In the genomic region with DNA sequence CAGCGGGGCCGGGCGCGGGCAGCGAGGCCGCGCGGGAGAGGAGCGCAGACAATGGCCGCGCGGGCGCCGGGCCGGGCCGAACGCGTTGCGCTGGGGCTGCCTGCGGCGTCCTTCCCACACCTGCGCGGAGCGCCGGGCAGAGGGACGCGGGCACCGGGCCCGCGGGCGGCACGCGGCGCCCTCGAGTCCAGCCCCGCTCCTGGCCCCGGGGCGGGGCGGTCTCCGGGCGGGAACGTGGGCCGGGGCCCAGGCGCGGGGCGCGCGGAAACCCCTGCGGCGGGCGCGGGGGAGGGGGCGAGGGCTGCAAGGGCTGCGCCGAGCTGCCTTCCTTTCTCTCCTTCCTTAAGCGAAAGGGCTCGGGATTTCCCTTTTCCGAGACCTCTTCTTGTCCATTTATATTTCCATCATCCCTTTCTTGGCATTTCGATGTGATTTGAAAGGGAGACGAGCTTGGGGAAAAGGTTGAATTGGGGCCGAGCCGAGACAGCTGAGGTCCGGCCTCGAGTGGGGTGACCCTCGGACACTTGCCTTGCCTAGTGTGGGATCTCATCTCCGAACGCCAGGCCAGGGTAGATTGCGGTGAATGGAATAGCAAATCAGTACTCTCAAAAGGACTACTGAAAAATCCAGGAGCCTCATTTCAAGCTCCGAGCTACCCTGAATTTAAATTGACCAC, we compare ENCODE assay signal across 8 cellular contexts. TPM values are rescaled to one million over a fixed set of nuclear protein-coding genes. Genes with fewer than 3 reads are reported as not detected.
DNase-seq lines count a peak whose midpoint lies in the region; ATAC-seq and TF ChIP-seq lines count a peak whose summit lies in the region.

No MANE protein-coding gene starts in this region.

- H3K9me3 Mint-ChIP-seq in WTC11 (no peaks in the 10 kb centered on the region), neural progenitor cell (no peaks in the 10 kb centered on the region)

- H3K9me3 ChIP-seq in HUES6 (ENCODE audit: control insufficient read depth, insufficient read depth, low read depth, low read length) (no peaks in the 10 kb centered on the region), neural progenitor cell (ENCODE audit: low read depth) (no peaks in the 10 kb centered on the region)

- H3K9ac ChIP-seq in HUES6 (ENCODE audit: low read length) (peak overlapping the region; percentile 78), neural progenitor cell (peak overlapping the region; percentile 74)

- POLR2A ChIA-PET in WTC11 (lab: Charles Lee) = interaction anchor here (0.6 kb wide), 1 partner anchor 242 kb away, joined by 3 read pairs; no protein-coding TSS in a partner anchor

- H3K27ac Mint-ChIP-seq in WTC11 = 0 out of 2 replicates have a peak overlapping the region, but pooled peaks have one; percentile 45
- peak overlapping the region; percentile 76 for H3K27ac Mint-ChIP-seq in neural progenitor cell

- no peak for TF ChIP-seq CTCF in WTC11 (IDR thresholded peaks at IDR 0.05)
- TF ChIP-seq CTCF in fibroblast of mammary gland (conservative IDR thresholded peaks at IDR 0.05; ENCODE audit: control insufficient read depth, insufficient read depth, low read depth, low read length) = no peak
- TF ChIP-seq CTCF in neural progenitor cell (IDR thresholded peaks at IDR 0.05) = no peak

- H3K36me3 Mint-ChIP-seq in WTC11 = peaks cover 11% of the 10 kb centered on the region
- H3K36me3 Mint-ChIP-seq in neural progenitor cell = peaks cover 15% of the 10 kb centered on the region

- DNase-seq in DMS 273 (lab: John Stamatoyannopoulos, UW; ENCODE audit: unreplicated experiment) (peak; percentile 78), DMS 273 treated with DMSO at 0.1 percent for 48 hours (lab: John Stamatoyannopoulos, UW) (no peak), WTC11 (ENCODE audit: low spot score) (peak; percentile 55), fibroblast of mammary gland (ENCODE audit: low read depth) (no peak), neural progenitor cell (ENCODE audit: low spot score) (peak; percentile 73), SHP77 (lab: John Stamatoyannopoulos, UW) (no peak)

- H3K27me3 ChIP-seq in HUES6 (ENCODE audit: control insufficient read depth, insufficient read depth, low read length) (peaks cover 7% of the 10 kb centered on the region; the same call in 1 of the 2 replicates), neural progenitor cell (peaks cover 19% of the 10 kb centered on the region)

- H3K36me3 ChIP-seq in HUES6 (ENCODE audit: control insufficient read depth, insufficient read depth, low read length) = peaks cover 6% of the 10 kb centered on the region
- H3K36me3 ChIP-seq in neural progenitor cell = no peaks in the 10 kb centered on the region

- H3K79me2 ChIP-seq in neural progenitor cell (ENCODE audit: low read depth) = peaks cover 48% of the 10 kb centered on the region

- peaks cover 24% of the 10 kb centered on the region for H3F3A ChIP-seq in neural progenitor cell (ENCODE audit: low read depth)

- H3K4me1 Mint-ChIP-seq in WTC11 = peaks cover 32% of the 10 kb centered on the region
- peaks cover 36% of the 10 kb centered on the region for H3K4me1 Mint-ChIP-seq in neural progenitor cell

- peak overlapping the region; percentile 81 for H2AFZ ChIP-seq in neural progenitor cell (replicated peaks)

- H3K4me2 ChIP-seq in neural progenitor cell = peak overlapping the region; percentile 100

- H3K4me3 ChIP-seq in HUES6 (ENCODE audit: low read depth, low read length) (peak overlapping the region; percentile 77), fibroblast of mammary gland (ENCODE audit: control insufficient read depth, low read depth, low read length) (peak overlapping the region; percentile 49), neural progenitor cell (peak overlapping the region; percentile 94)

- no peak overlapping the region for H3K27ac ChIP-seq in HUES6 (ENCODE audit: low read depth, low read length)
- no peak overlapping the region for H3K27ac ChIP-seq in neural progenitor cell

- H3K4me3 Mint-ChIP-seq in WTC11 = peak overlapping the region; percentile 85
- H3K4me3 Mint-ChIP-seq in neural progenitor cell = peak overlapping the region; percentile 93

- H3K4me1 ChIP-seq in HUES6 (ENCODE audit: control insufficient read depth, insufficient read depth, low read length) = peaks cover 21% of the 10 kb centered on the region
- H3K4me1 ChIP-seq in neural progenitor cell = peaks cover 28% of the 10 kb centered on the region

- ATAC-seq in GM21526 (IDR thresholded peaks at IDR 0.05; ENCODE audit: low FRiP score, unreplicated experiment) (peak; percentile 35), WTC11 (peak; percentile 49)

- peaks cover 34% of the 10 kb centered on the region for H4K20me1 ChIP-seq in neural progenitor cell (ENCODE audit: low read depth)

- H3K27me3 Mint-ChIP-seq in WTC11 (ENCODE audit: low read depth) (peaks cover 10% of the 10 kb centered on the region), neural progenitor cell (ENCODE audit: insufficient read depth, low read depth) (peaks cover 4% of the 10 kb centered on the region)

- CTCF ChIA-PET in WTC11 (lab: Charles Lee) = interaction anchor here (1.1 to 1.4 kb wide), 2 partner anchors 90 to 193 kb away, joined by 3 read pairs; no protein-coding TSS in a partner anchor

TF ChIP-seq in WTC11, 78 proteins besides CTCF, POLR2A, EP300 and RAD21:
- TF ChIP-seq, protein P1, sequence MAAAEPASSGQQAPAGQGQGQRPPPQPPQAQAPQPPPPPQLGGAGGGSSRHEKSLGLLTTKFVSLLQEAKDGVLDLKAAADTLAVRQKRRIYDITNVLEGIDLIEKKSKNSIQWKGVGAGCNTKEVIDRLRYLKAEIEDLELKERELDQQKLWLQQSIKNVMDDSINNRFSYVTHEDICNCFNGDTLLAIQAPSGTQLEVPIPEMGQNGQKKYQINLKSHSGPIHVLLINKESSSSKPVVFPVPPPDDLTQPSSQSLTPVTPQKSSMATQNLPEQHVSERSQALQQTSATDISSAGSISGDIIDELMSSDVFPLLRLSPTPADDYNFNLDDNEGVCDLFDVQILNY (CRISPR knock-in tag; IDR thresholded peaks at IDR 0.05) = 0 out of 2 replicates have a peak, but pooled peaks have one; percentile 11
- TF ChIP-seq RELA (CRISPR knock-in tag; IDR thresholded peaks at IDR 0.05; ENCODE audit: borderline replicate concordance) (no peak), TCF7 (CRISPR knock-in tag; IDR thresholded peaks at IDR 0.05; ENCODE audit: low read depth) (no peak), ATF2 (CRISPR knock-in tag; IDR thresholded peaks at IDR 0.05; ENCODE audit: borderline replicate concordance, low read depth) (no peak), SP1 (CRISPR knock-in tag; conservative IDR thresholded peaks at IDR 0.05) (0 out of 2 replicates have a peak, but pooled peaks have one; percentile 14), GABPB1 (CRISPR knock-in tag; IDR thresholded peaks at IDR 0.05) (no peak), ZBTB21 (CRISPR knock-in tag; IDR thresholded peaks at IDR 0.05; ENCODE audit: borderline replicate concordance) (no peak)

RNA-seq across cellular contexts. Expression of gene KLHL23, which starts 0.7 kb away (rescaled TPM):
- total RNA-seq in WTC11 (2021) = 44.2 to 45.8 TPM (median 45.6 TPM) in 3 replicates
- 72.4 and 107 TPM in 2 replicates for total RNA-seq in neural progenitor cell (ENCODE audit: low replicate concordance)

RNA-seq across cellular contexts. Expression of gene PHOSPHO2, which starts 40.0 kb away (rescaled TPM):
- total RNA-seq in WTC11 (2021) = 6.1 to 8.1 TPM (median 7.3 TPM) in 3 replicates
- 9.2 and 16.8 TPM in 2 replicates for total RNA-seq in neural progenitor cell (ENCODE audit: low replicate concordance)

RNA-seq across cellular contexts. Expression of gene CFAP210, which starts 40.1 kb away (rescaled TPM):
- total RNA-seq in WTC11 (2021) = 0.20 to 0.60 TPM (median 0.25 TPM) in 3 replicates
- 1.2 and 2.5 TPM in 2 replicates for total RNA-seq in neural progenitor cell (ENCODE audit: low replicate concordance)

Comparison
In these comparisons a context has a peak if more than half of its experiments do, and no peak if none do; other contexts are left out.
1. DNase-seq: peak in DMS 273 (single experiment), WTC11 (single experiment) and neural progenitor cell (single experiment); none in DMS 273 treated with DMSO at 0.1 percent for 48 hours (single experiment), fibroblast of mammary gland (single experiment) and SHP77 (0 of 2).
2. Peak in every context shown above with its lines, with median percentiles within 50 percentile points of each other: H3K4me3 ChIP-seq.